In genomic region chr1:113958691-113959090, GRCh38 we compare ENCODE assay signal across 25 cellular contexts. TPM values are rescaled to one million over a fixed set of nuclear protein-coding genes. Genes with fewer than 3 reads are reported as not detected.
DNase-seq lines count a peak whose midpoint lies in the region; ATAC-seq, FAIRE-seq and TF ChIP-seq lines count a peak whose summit lies in the region.
"Had no signal": no experiment of that assay in that cellular context is flagged by ENCODE, and none has a peak within 500 bp of the region (broad histone marks: within the 10 kb centered on the region; RNA-seq: fewer than 3 reads in every experiment).

No MANE protein-coding gene starts in this region.

- H3K36me3 Mint-ChIP-seq in activated T-helper 17 cell treated with anti-CD3 and anti-CD28 coated beads, Interleukin-2, amount 50 U/mL, for 72 hours (ENCODE audit: low read depth) = peaks cover 100% of the 10 kb centered on the region
- peaks cover 97% of the 10 kb centered on the region for H3K36me3 Mint-ChIP-seq in effector memory CD8-positive, alpha-beta T cell (ENCODE audit: insufficient read depth)

- no peaks in the 10 kb centered on the region for H3K4me1 ChIP-seq in left lung
- H3K4me1 ChIP-seq: A549 had no signal

- H3K27ac Mint-ChIP-seq in activated T-helper 17 cell treated with anti-CD3 and anti-CD28 coated beads, Interleukin-2, amount 50 U/mL, for 72 hours = peak overlapping the region; percentile 2
- H3K27ac Mint-ChIP-seq in effector memory CD8-positive, alpha-beta T cell = peak overlapping the region; percentile 61 to 67
- H3K27ac Mint-ChIP-seq: B cell, H9, HFFc6 had no signal

- H3K4me1 Mint-ChIP-seq in activated T-helper 17 cell treated with anti-CD3 and anti-CD28 coated beads, Interleukin-2, amount 50 U/mL, for 72 hours = peaks cover 12% of the 10 kb centered on the region
- H3K4me1 Mint-ChIP-seq in effector memory CD8-positive, alpha-beta T cell (ENCODE audit: low read depth in 2 of 2) = peaks cover 9 to 28% of the 10 kb centered on the region in 2 donors
- H3K4me1 Mint-ChIP-seq: B cell had no signal

- no peak for ATAC-seq in activated T-helper 17 cell treated with anti-CD3 and anti-CD28 coated beads, Interleukin-2, amount 50 U/mL, for 72 hours (replicated peaks)
- no peak for ATAC-seq in effector memory CD8-positive, alpha-beta T cell (replicated peaks)
- peak; percentile 18 for ATAC-seq in left lung
- ATAC-seq: A549, GM12878, K562, Panc1, SK-N-SH treated with all-trans-retinoic acid at 6 μM for 48 hours had no signal

- no peaks in the 10 kb centered on the region for H3K9me3 Mint-ChIP-seq in activated T-helper 17 cell treated with anti-CD3 and anti-CD28 coated beads, Interleukin-2, amount 50 U/mL, for 72 hours
- no peaks in the 10 kb centered on the region for H3K9me3 Mint-ChIP-seq in effector memory CD8-positive, alpha-beta T cell
- H3K9me3 Mint-ChIP-seq: CD14-positive monocyte, H9, HFFc6 had no signal

- TF ChIP-seq CTCF in left lung (IDR thresholded peaks at IDR 0.05) = no peak

- intact Hi-C loops in left lung (cut with DNase I) = no loop called here

- no peak overlapping the region for H3K4me3 ChIP-seq in left lung
- H3K4me3 ChIP-seq: A549, GM12878, K562, MG63 had no signal

- TF ChIP-seq POLR2A in H54 (IDR thresholded peaks at IDR 0.05; ENCODE audit: low read depth, low read length) = no peak

- H3K4me3 Mint-ChIP-seq in activated T-helper 17 cell treated with anti-CD3 and anti-CD28 coated beads, Interleukin-2, amount 50 U/mL, for 72 hours = no peak overlapping the region
- peak overlapping the region in 1 of 2 donors; percentile 19 for H3K4me3 Mint-ChIP-seq in effector memory CD8-positive, alpha-beta T cell
- H3K4me3 Mint-ChIP-seq: B cell, CD14-positive monocyte, H9, HFFc6 had no signal

- H3K27ac ChIP-seq in left lung = no peak overlapping the region
- H3K27ac ChIP-seq: A549 had no signal

- no peak for DNase-seq in H54 (ENCODE audit: insufficient read length, low spot score)
- no peak for DNase-seq in effector memory CD8-positive, alpha-beta T cell
- DNase-seq in left lung = no peak
- DNase-seq in DMS 273 (lab: John Stamatoyannopoulos, UW; ENCODE audit: unreplicated experiment) = no peak
- DNase-seq in activated CD4-positive, alpha-beta T cell treated with anti-CD3 and anti-CD28 coated beads, Interleukin-2, amount 50 U/mL, for 4 hours = no peak
- DNase-seq in NCI-H82 treated with DMSO at 0.1 percent for 48 hours (lab: John Stamatoyannopoulos, UW; ENCODE audit: unreplicated experiment) = no peak
- DNase-seq: DND-41; H9; HFFc6; MG63; NCI-H1105; NCI-H146; NCI-H2029; NCI-H226; NCI-H510A treated with DMSO at 0.1 percent for 48 hours; NCI-H748 treated with DMSO at 0.1 percent for 48 hours; NK-92 treated with Interleukin-12 subunit alpha and Interleukin-12 subunit beta, amount 100 ng/mL, for 24 hours had no signal

- FAIRE-seq in H54 (lab: Jason Lieb, UNC) = peak; percentile 72
- FAIRE-seq: A549, GM12878, K562 had no signal

- H3K9me3 ChIP-seq in left lung = no peaks in the 10 kb centered on the region
- H3K9me3 ChIP-seq: A549, MG63 had no signal

- peaks cover 0 to 92% of the 10 kb centered on the region in 2 donors for H3K36me3 ChIP-seq in left lung

- no peaks in the 10 kb centered on the region for H3K27me3 ChIP-seq in left lung
- H3K27me3 ChIP-seq: MG63 had no signal

- no peaks in the 10 kb centered on the region for H3K27me3 Mint-ChIP-seq in activated T-helper 17 cell treated with anti-CD3 and anti-CD28 coated beads, Interleukin-2, amount 50 U/mL, for 72 hours
- H3K27me3 Mint-ChIP-seq in effector memory CD8-positive, alpha-beta T cell = no peaks in the 10 kb centered on the region
- H3K27me3 Mint-ChIP-seq: B cell had no signal

RNA-seq across cellular contexts. Expression of gene OLFML3, which starts 20.6 kb away (rescaled TPM):
- total RNA-seq in activated T-helper 17 cell treated with anti-CD3 and anti-CD28 coated beads, Interleukin-2, amount 50 U/mL, for 72 hours = under 1 TPM; 0.13 to 0.40 TPM
- total RNA-seq in left lung = 10 to 100 TPM; 53.8 to 74.2 TPM
- total RNA-seq: GM12878 had no signal

RNA-seq across cellular contexts. Expression of gene HIPK1, which starts 29.6 kb away (rescaled TPM):
- 10 to 100 TPM; 44.4 to 71.0 TPM for total RNA-seq in activated T-helper 17 cell treated with anti-CD3 and anti-CD28 coated beads, Interleukin-2, amount 50 U/mL, for 72 hours
- total RNA-seq in left lung = 10 to 100 TPM; 61.1 to 77.4 TPM

RNA-seq across cellular contexts. Expression of gene DCLRE1B, which starts 53.6 kb away (rescaled TPM):
- total RNA-seq in activated T-helper 17 cell treated with anti-CD3 and anti-CD28 coated beads, Interleukin-2, amount 50 U/mL, for 72 hours = 10 to 100 TPM; 16.1 to 21.4 TPM
- 1 to 10 TPM; 7.3 to 9.1 TPM for total RNA-seq in left lung

RNA-seq across cellular contexts. Expression of gene AP4B1, which starts 54.1 kb away (rescaled TPM):
- total RNA-seq in activated T-helper 17 cell treated with anti-CD3 and anti-CD28 coated beads, Interleukin-2, amount 50 U/mL, for 72 hours = 10 to 100 TPM; 46.5 to 61.7 TPM
- total RNA-seq in left lung = 10 to 100 TPM; 15.4 to 21.2 TPM

Comparison
In these comparisons a context has a peak if more than half of its experiments do, and no peak if none do; other contexts are left out.
1. RNA of gene OLFML3, which starts 20.6 kb away (total RNA-seq): 53.8 to 74.2 TPM in left lung; 0.13 to 0.40 TPM in activated T-helper 17 cell treated with anti-CD3 and anti-CD28 coated beads, Interleukin-2, amount 50 U/mL, for 72 hours; every median in the first group is over 10 times any median in the second.